Comparison of ENCODE assay signal across 10 cellular contexts in the genomic region with DNA sequence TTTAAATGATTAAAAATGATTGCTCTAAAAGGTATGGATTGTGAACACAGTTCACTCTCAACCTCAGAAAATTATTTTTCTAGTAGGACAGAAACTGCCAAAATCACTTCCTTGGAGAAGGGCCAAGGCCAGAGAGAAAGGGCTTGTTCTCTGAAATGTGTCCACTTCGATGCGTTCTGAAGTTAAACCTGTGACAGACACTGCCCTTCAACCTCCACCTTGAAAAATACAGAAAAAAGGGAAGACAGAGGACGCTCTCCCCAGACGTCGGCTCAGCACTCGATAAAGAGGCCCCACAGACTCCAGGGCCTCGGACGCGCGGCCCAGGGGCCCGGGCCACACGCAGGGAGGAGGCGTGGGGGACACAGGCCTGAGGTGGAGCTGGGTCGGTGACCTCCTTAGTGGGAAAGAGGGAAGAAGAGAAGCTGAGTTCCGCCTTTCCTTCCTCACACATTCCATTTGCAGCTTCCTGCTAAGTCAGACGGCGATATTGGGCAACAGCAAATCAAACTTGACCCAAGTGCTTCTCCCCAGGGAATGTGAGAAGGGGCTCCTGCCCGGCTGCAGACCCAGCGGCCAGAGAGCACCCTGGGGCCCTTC.
DNase-seq lines count a peak whose midpoint lies in the region; ATAC-seq and TF ChIP-seq lines count a peak whose summit lies in the region.
"Had no signal": no experiment of that assay in that cellular context is flagged by ENCODE, and none has a peak within 500 bp of the region (broad histone marks: within the 10 kb centered on the region; RNA-seq: fewer than 3 reads in every experiment).

No MANE protein-coding gene starts in this region.

- H3K4me1 ChIP-seq in KMS-11 (ENCODE audit: low read depth, poor library complexity, severe bottlenecking), result peaks cover 48% of the 10 kb centered on the region

- peaks cover 58 to 65% (median 63%) of the 10 kb centered on the region in 3 donors for H3K4me1 Mint-ChIP-seq in naive B cell

- peak; percentile 90 for DNase-seq in AG10803 (ENCODE audit: low read depth)
- DNase-seq in dermis blood vessel endothelial cell, result peak; percentile 47
- no peak for DNase-seq in naive B cell
- no peak for DNase-seq in stimulated activated CD4-positive, alpha-beta T cell treated with anti-CD3 and anti-CD28 coated beads, Interleukin-2, amount 100 ng/mL, for 24 hours
- no peak for DNase-seq in NCI-H524 (lab: John Stamatoyannopoulos, UW)
- DNase-seq in T-helper 9 cell, result no peak
- DNase-seq: NCI-H2171 had no signal

- peaks cover 7% of the 10 kb centered on the region; the same call in 1 of the 2 replicates for H3K79me2 ChIP-seq in KMS-11 (ENCODE audit: insufficient read depth, low read depth)

- H3K27me3 ChIP-seq in KMS-11 (ENCODE audit: insufficient read depth, low read depth), result no peaks in the 10 kb centered on the region

- no peak for TF ChIP-seq CTCF in AG10803 (conservative IDR thresholded peaks at IDR 0.05; ENCODE audit: low read length)
- TF ChIP-seq CTCF in KMS-11 (conservative IDR thresholded peaks at IDR 0.05; ENCODE audit: low read depth, low read length), result no peak

- H3K9me3 Mint-ChIP-seq in naive B cell, result peaks cover 0 to 4% (median 0%) of the 10 kb centered on the region in 7 donors

- H2AFZ ChIP-seq in KMS-11 (ENCODE audit: low read depth), result peak overlapping the region; percentile 25; the same call in 1 of the 2 replicates

- no peaks in the 10 kb centered on the region for H3K36me3 ChIP-seq in KMS-11 (ENCODE audit: insufficient read depth)

- ATAC-seq in naive B cell (ENCODE audit: low read depth in 2 of 2) (no peak), HG03457 (IDR thresholded peaks at IDR 0.05; ENCODE audit: unreplicated experiment) (no peak)

- H3K36me3 Mint-ChIP-seq in naive B cell, result peaks cover 3 to 21% of the 10 kb centered on the region in 2 donors

- H3K27me3 Mint-ChIP-seq in naive B cell, result no peaks in the 10 kb centered on the region

- H3K4me2 ChIP-seq in KMS-11, result peak overlapping the region; percentile 99

- no peaks in the 10 kb centered on the region for H4K20me1 ChIP-seq in KMS-11 (ENCODE audit: insufficient read depth)

- H3K4me3 ChIP-seq in AG10803 (ENCODE audit: low read length) (peak overlapping the region; percentile 13), KMS-11 (IDR thresholded peaks at IDR 0.05; ENCODE audit: insufficient read depth, low read depth, low read length) (no peak overlapping the region)

- peak overlapping the region; percentile 33 to 96 (median 77) for H3K27ac Mint-ChIP-seq in naive B cell

- peak overlapping the region; percentile 95 for H3K27ac ChIP-seq in KMS-11
- H3K27ac ChIP-seq: epithelial cell of prostate had no signal

- peak overlapping the region in 7 of 8 donors; percentile 61 to 94 (median 88) for H3K4me3 Mint-ChIP-seq in naive B cell

- H3K9ac ChIP-seq in KMS-11, result peak overlapping the region; percentile 89; the same call in 1 of the 2 replicates

Comparison
In these comparisons a context has a peak if more than half of its experiments do, and no peak if none do; other contexts are left out.
1. DNase-seq: peak in AG10803 (single experiment) and dermis blood vessel endothelial cell (single experiment); none in naive B cell (single experiment), stimulated activated CD4-positive, alpha-beta T cell treated with anti-CD3 and anti-CD28 coated beads, Interleukin-2, amount 100 ng/mL, for 24 hours (0 of 2), NCI-H524 (0 of 2) and T-helper 9 cell (single experiment).